Comparison of ENCODE assay signal across 15 cellular contexts in genomic region chr3:8988791-8989558, GRCh38. TPM values are rescaled to one million over a fixed set of nuclear protein-coding genes. Genes with fewer than 3 reads are reported as not detected.
DNase-seq lines count a peak whose midpoint lies in the region; ATAC-seq and TF ChIP-seq lines count a peak whose summit lies in the region.
"Had no signal": no experiment of that assay in that cellular context is flagged by ENCODE, and none has a peak within 500 bp of the region (broad histone marks: within the 10 kb centered on the region; RNA-seq: fewer than 3 reads in every experiment).

No MANE protein-coding gene starts in this region.

- H3K4me1 ChIP-seq in cardiac muscle cell (ENCODE audit: low read depth) (peaks cover 14% of the 10 kb centered on the region), mesodermal cell (ENCODE audit: control insufficient read depth, insufficient read depth, low read length, poor library complexity, severe bottlenecking) (no peaks in the 10 kb centered on the region), smooth muscle cell (ENCODE audit: low read depth) (peaks cover 3% of the 10 kb centered on the region)

- WGBS in mesodermal cell (ENCODE audit: insufficient coverage in 2 of 2), 2 experiments: 82 to 91% methylated on average over 6 to 8 of the region's 8 CpGs
- 48% methylated on average over 8 of the region's 8 CpGs for WGBS in smooth muscle cell (ENCODE audit: low lambda C conversion rate)

- H3K27ac ChIP-seq in cardiac muscle cell (peak overlapping the region; percentile 72), mesodermal cell (ENCODE audit: low read depth, low read length, severe bottlenecking) (peak overlapping the region; percentile 43), smooth muscle cell (ENCODE audit: low read depth) (peak overlapping the region; percentile 81)
- H3K27ac ChIP-seq: SJSA1 had no signal

- H3K4me3 ChIP-seq in cardiac muscle cell (no peak overlapping the region), mesodermal cell (ENCODE audit: extremely low read depth, insufficient read depth, low read length, poor library complexity, severe bottlenecking) (no peak overlapping the region), smooth muscle cell (no peak overlapping the region)
- H3K4me3 ChIP-seq: SJSA1 had no signal

- no peaks in the 10 kb centered on the region for H4K20me1 ChIP-seq in smooth muscle cell (ENCODE audit: low read depth)

- H3K27me3 ChIP-seq in cardiac muscle cell (no peaks in the 10 kb centered on the region), smooth muscle cell (ENCODE audit: low read depth) (no peaks in the 10 kb centered on the region)
- H3K27me3 ChIP-seq: SJSA1 had no signal

- peak overlapping the region; percentile 14 for H3K9ac ChIP-seq in smooth muscle cell (ENCODE audit: low read depth)

- TF ChIP-seq CTCF in cardiac muscle cell (IDR thresholded peaks at IDR 0.05; ENCODE audit: low read depth, low read length) (no peak), smooth muscle cell (IDR thresholded peaks at IDR 0.05; ENCODE audit: borderline replicate concordance, insufficient read depth, poor library complexity, severe bottlenecking) (no peak)

- ATAC-seq in Right ventricle myocardium inferior (no peak), GM19324 (IDR thresholded peaks at IDR 0.05; ENCODE audit: low FRiP score, unreplicated experiment) (no peak), GM21515 (IDR thresholded peaks at IDR 0.05; ENCODE audit: unreplicated experiment) (no peak)

- no peaks in the 10 kb centered on the region for H3K79me2 ChIP-seq in smooth muscle cell (ENCODE audit: low read depth)

- H3K36me3 ChIP-seq in cardiac muscle cell (no peaks in the 10 kb centered on the region), mesodermal cell (ENCODE audit: control insufficient read depth, insufficient read depth, low read length) (no peaks in the 10 kb centered on the region), smooth muscle cell (ENCODE audit: low read depth) (no peaks in the 10 kb centered on the region)
- H3K36me3 ChIP-seq: SJSA1 had no signal

- H3K4me2 ChIP-seq in smooth muscle cell: peak overlapping the region; percentile 25

- H3F3A ChIP-seq in smooth muscle cell (ENCODE audit: low read depth): peaks cover 6% of the 10 kb centered on the region

- no peak overlapping the region for H2AFZ ChIP-seq in smooth muscle cell (ENCODE audit: low read depth)

- H3K9me3 ChIP-seq in cardiac muscle cell (ENCODE audit: low read depth): no peaks in the 10 kb centered on the region
- no peaks in the 10 kb centered on the region for H3K9me3 ChIP-seq in mesodermal cell (ENCODE audit: control insufficient read depth, low read length)
- no peaks in the 10 kb centered on the region for H3K9me3 ChIP-seq in smooth muscle cell (replicated peaks; ENCODE audit: low read depth)
- H3K9me3 ChIP-seq: SJSA1 had no signal

- DNase-seq in cardiac muscle cell (ENCODE audit: low read depth in 1 of 2, low spot score in 1 of 2) (no peak), Right ventricle myocardium inferior (ENCODE audit: missing footprints) (no peak), astrocyte of the hippocampus (ENCODE audit: low read depth, low spot score) (peak; percentile 16), smooth muscle cell (lab: John Stamatoyannopoulos, UW; ENCODE audit: unreplicated experiment) (no peak), epidermal melanocyte (ENCODE audit: insufficient read length, low spot score) (no peak)
- DNase-seq: H7, Kasumi-1, NCI-H1105 treated with DMSO at 0.1 percent for 48 hours, NCI-H187 treated with DMSO at 0.1 percent for 48 hours, NCI-H748 treated with DMSO at 0.1 percent for 48 hours, PC-3 had no signal

- intact Hi-C loops in Right ventricle myocardium inferior (cut with DNase I): loop anchor here (5.0 kb wide), 2 partner anchors 33 to 313 kb away; no protein-coding TSS in a partner anchor

RNA-seq across cellular contexts. Expression of gene RAD18, which starts 25.7 kb away (rescaled TPM):
- total RNA-seq in cardiac muscle cell (4.8 and 5.9 TPM in 2 replicates), Right ventricle myocardium inferior (7.5 TPM), smooth muscle cell (13.4 and 16.0 TPM in 2 replicates)
- polyA plus RNA-seq in cardiac muscle cell (7.8 and 12.4 TPM in 2 replicates), smooth muscle cell (8.9 and 11.3 TPM in 2 replicates)
- polyA plus RNA-seq in mesodermal cell (2013, experiment 1 of 2): 12.1 TPM
- 13.9 TPM for polyA plus RNA-seq in mesodermal cell (2013, experiment 2 of 2)
